In genomic region chr6:43050981-43051380, GRCh38 we compare ENCODE assay signal across 16 cellular contexts. TPM values are rescaled to one million over a fixed set of nuclear protein-coding genes. Genes with fewer than 3 reads are reported as not detected.
DNase-seq lines count a peak whose midpoint lies in the region; ATAC-seq, FAIRE-seq and TF ChIP-seq lines count a peak whose summit lies in the region.
"Had no signal": no experiment of that assay in that cellular context is flagged by ENCODE, and none has a peak within 500 bp of the region (broad histone marks: within the 10 kb centered on the region; RNA-seq: fewer than 3 reads in every experiment).

No MANE protein-coding gene starts in this region.

- H3K9me3 ChIP-seq in T-helper 17 cell (ENCODE audit: control insufficient read depth, low read length, poor library complexity, severe bottlenecking) (no peaks in the 10 kb centered on the region), kidney (ENCODE audit: control insufficient read depth in 1 of 2, low read length in 2 of 2) (no peaks in the 10 kb centered on the region), uterus (no peaks in the 10 kb centered on the region)
- H3K9me3 ChIP-seq: esophagus squamous epithelium, thyroid gland had no signal

- H3K27ac Mint-ChIP-seq in activated naive CD4-positive, alpha-beta T cell treated with anti-CD3 and anti-CD28 coated beads, Interleukin-2, amount 50 U/mL, for 24 hours = peak overlapping the region; percentile 65
- H3K27ac Mint-ChIP-seq in T-helper 17 cell = peak overlapping the region; percentile 95
- H3K27ac Mint-ChIP-seq in stimulated activated memory B cell treated with anti-CD40 and anti-IgM and Interleukin-4, amounts not matched to agents 10 μg/mL and 1 μg/mL and 100 μg/mL, for 72 hours = peak overlapping the region; percentile 96

- ATAC-seq in T-helper 17 cell = no peak
- ATAC-seq in stimulated activated memory B cell treated with anti-CD40 and anti-IgM and Interleukin-4, amounts not matched to agents 10 μg/mL and 1 μg/mL and 100 μg/mL, for 72 hours = no peak

- no peaks in the 10 kb centered on the region for H3K27me3 ChIP-seq in uterus
- H3K27me3 ChIP-seq: esophagus squamous epithelium, thyroid gland had no signal

- TF ChIP-seq POLR2A in uterus (IDR thresholded peaks at IDR 0.05) = no peak

- FAIRE-seq in kidney (lab: Jason Lieb, UNC) = no peak
- FAIRE-seq: TTC549 had no signal

- no peak for DNase-seq in activated naive CD4-positive, alpha-beta T cell treated with anti-CD3 and anti-CD28 coated beads, Interleukin-2, amount 50 U/mL, for 16 hours
- DNase-seq in T-helper 17 cell = no peak
- peak; percentile 65 for DNase-seq in kidney
- no peak for DNase-seq in uterus
- DNase-seq in T-helper 1 cell = no peak
- no peak for DNase-seq in NCI-H2227 (lab: John Stamatoyannopoulos, UW; ENCODE audit: unreplicated experiment)
- DNase-seq: activated CD4-positive, alpha-beta T cell treated with anti-CD3 and anti-CD28 coated beads for 48 hours; activated T-cell treated with anti-CD3 and anti-CD28 coated beads, Interleukin-2, amount 50 U/mL, for 1 hour; DMS79 treated with DMSO at 0.1 percent for 48 hours; esophagus squamous epithelium; NCI-H1417; NCI-H2171; thyroid gland had no signal

- H3K27ac ChIP-seq in kidney (ENCODE audit: low read depth in 2 of 2, low read length in 2 of 2) = no peak overlapping the region
- no peak overlapping the region for H3K27ac ChIP-seq in uterus
- H3K27ac ChIP-seq: esophagus squamous epithelium, thyroid gland had no signal

- peaks cover 40% of the 10 kb centered on the region for H3K4me1 Mint-ChIP-seq in activated naive CD4-positive, alpha-beta T cell treated with anti-CD3 and anti-CD28 coated beads, Interleukin-2, amount 50 U/mL, for 24 hours
- H3K4me1 Mint-ChIP-seq in T-helper 17 cell = peaks cover 30% of the 10 kb centered on the region
- peaks cover 41% of the 10 kb centered on the region for H3K4me1 Mint-ChIP-seq in stimulated activated memory B cell treated with anti-CD40 and anti-IgM and Interleukin-4, amounts not matched to agents 10 μg/mL and 1 μg/mL and 100 μg/mL, for 72 hours

- H3K4me3 Mint-ChIP-seq in activated naive CD4-positive, alpha-beta T cell treated with anti-CD3 and anti-CD28 coated beads, Interleukin-2, amount 50 U/mL, for 24 hours = no peak overlapping the region
- H3K4me3 Mint-ChIP-seq in T-helper 17 cell = no peak overlapping the region
- H3K4me3 Mint-ChIP-seq in stimulated activated memory B cell treated with anti-CD40 and anti-IgM and Interleukin-4, amounts not matched to agents 10 μg/mL and 1 μg/mL and 100 μg/mL, for 72 hours = no peak overlapping the region

- H3K36me3 ChIP-seq in kidney (ENCODE audit: control insufficient read depth in 1 of 2, insufficient read depth in 2 of 2, low read length in 2 of 2) = peaks cover 20 to 24% of the 10 kb centered on the region in 2 donors
- no peaks in the 10 kb centered on the region for H3K36me3 ChIP-seq in uterus

- no peaks in the 10 kb centered on the region for H3K9me3 Mint-ChIP-seq in activated naive CD4-positive, alpha-beta T cell treated with anti-CD3 and anti-CD28 coated beads, Interleukin-2, amount 50 U/mL, for 24 hours
- H3K9me3 Mint-ChIP-seq in stimulated activated memory B cell treated with anti-CD40 and anti-IgM and Interleukin-4, amounts not matched to agents 10 μg/mL and 1 μg/mL and 100 μg/mL, for 72 hours = no peaks in the 10 kb centered on the region

- no peak overlapping the region for H3K4me3 ChIP-seq in kidney (ENCODE audit: low read length in 2 of 2)
- H3K4me3 ChIP-seq in uterus = no peak overlapping the region
- H3K4me3 ChIP-seq: esophagus squamous epithelium, thyroid gland had no signal

- TF ChIP-seq CTCF in kidney (IDR thresholded peaks at IDR 0.05; ENCODE audit: borderline replicate concordance, extremely low read depth, insufficient read depth) (no peak), uterus (IDR thresholded peaks at IDR 0.05) (no peak)

- H3K36me3 Mint-ChIP-seq in activated naive CD4-positive, alpha-beta T cell treated with anti-CD3 and anti-CD28 coated beads, Interleukin-2, amount 50 U/mL, for 24 hours = peaks cover 3% of the 10 kb centered on the region
- H3K36me3 Mint-ChIP-seq in T-helper 17 cell (ENCODE audit: low read depth) = peaks cover 10% of the 10 kb centered on the region
- peaks cover 59% of the 10 kb centered on the region for H3K36me3 Mint-ChIP-seq in stimulated activated memory B cell treated with anti-CD40 and anti-IgM and Interleukin-4, amounts not matched to agents 10 μg/mL and 1 μg/mL and 100 μg/mL, for 72 hours

- H3K27me3 Mint-ChIP-seq in activated naive CD4-positive, alpha-beta T cell treated with anti-CD3 and anti-CD28 coated beads, Interleukin-2, amount 50 U/mL, for 24 hours = no peaks in the 10 kb centered on the region
- no peaks in the 10 kb centered on the region for H3K27me3 Mint-ChIP-seq in T-helper 17 cell
- H3K27me3 Mint-ChIP-seq in stimulated activated memory B cell treated with anti-CD40 and anti-IgM and Interleukin-4, amounts not matched to agents 10 μg/mL and 1 μg/mL and 100 μg/mL, for 72 hours = no peaks in the 10 kb centered on the region

- intact Hi-C loops in kidney (cut with DNase I) (no loop called here), uterus (cut with DNase I; ENCODE audit: low total_unique reads) (no loop called here)

- H3K4me1 ChIP-seq in kidney (ENCODE audit: control insufficient read depth in 1 of 2, insufficient read depth in 1 of 2, low read depth in 1 of 2, low read length in 2 of 2) = peaks cover 3 to 15% of the 10 kb centered on the region in 2 donors
- H3K4me1 ChIP-seq in uterus = peaks cover 0 to 4% of the 10 kb centered on the region in 2 donors

- no peak overlapping the region for H3K9ac ChIP-seq in kidney (ENCODE audit: low read length in 2 of 2)

RNA-seq across cellular contexts. Expression of gene CUL7, which starts 2.7 kb away (rescaled TPM):
- total RNA-seq in T-helper 17 cell = 10 to 100 TPM in 1 of 2 donors, 1 to 10 TPM in 1; 8.2 to 11.2 TPM
- total RNA-seq in kidney = 24.5 TPM
- polyA plus RNA-seq in kidney (ENCODE audit: insufficient read depth, low read depth, low replicate concordance) = 10.1 TPM
- 10 to 100 TPM in 2 of 4 donors, 1 to 10 TPM in 2; 6.4 to 65.1 (median 18.9) TPM for total RNA-seq in uterus

RNA-seq across cellular contexts. Expression of gene MRPL2, which starts 8.3 kb away (rescaled TPM):
- total RNA-seq in T-helper 17 cell (10 to 100 TPM; 32.3 to 37.5 TPM), kidney (56.6 TPM), uterus (10 to 100 TPM; 14.4 to 44.4 (median 16.1) TPM)
- 127 TPM for polyA plus RNA-seq in kidney (ENCODE audit: insufficient read depth, low read depth, low replicate concordance)

RNA-seq across cellular contexts. Expression of gene KLC4, which starts 8.4 kb away (rescaled TPM):
- total RNA-seq in T-helper 17 cell = 10 to 100 TPM; 25.7 to 41.9 TPM
- total RNA-seq in kidney = 33.7 TPM
- 39.0 TPM for polyA plus RNA-seq in kidney (ENCODE audit: insufficient read depth, low read depth, low replicate concordance)
- total RNA-seq in uterus = 10 to 100 TPM in 3 of 4 donors, 1 to 10 TPM in 1; 2.8 to 30.6 (median 27.2) TPM

RNA-seq across cellular contexts. Expression of gene PTK7, which starts 25.1 kb away (rescaled TPM):
- total RNA-seq in T-helper 17 cell (1 to 10 TPM in 1 of 2 donors, under 1 TPM in 1; 0.62 to 1.6 TPM), kidney (55.2 TPM), uterus (100 to 1,000 TPM in 3 of 4 donors, 10 to 100 TPM in 1; 53.8 to 247 (median 153) TPM)
- 26.0 TPM for polyA plus RNA-seq in kidney (ENCODE audit: insufficient read depth, low read depth, low replicate concordance)

RNA-seq across cellular contexts. Expression of gene RRP36, which starts 29.6 kb away (rescaled TPM):
- 10 to 100 TPM; 25.2 to 29.0 TPM for total RNA-seq in T-helper 17 cell
- total RNA-seq in kidney = 49.2 TPM
- 55.2 TPM for polyA plus RNA-seq in kidney (ENCODE audit: insufficient read depth, low read depth, low replicate concordance)
- total RNA-seq in uterus = 10 to 100 TPM; 30.5 to 57.2 (median 45.9) TPM
